In the genomic region with DNA sequence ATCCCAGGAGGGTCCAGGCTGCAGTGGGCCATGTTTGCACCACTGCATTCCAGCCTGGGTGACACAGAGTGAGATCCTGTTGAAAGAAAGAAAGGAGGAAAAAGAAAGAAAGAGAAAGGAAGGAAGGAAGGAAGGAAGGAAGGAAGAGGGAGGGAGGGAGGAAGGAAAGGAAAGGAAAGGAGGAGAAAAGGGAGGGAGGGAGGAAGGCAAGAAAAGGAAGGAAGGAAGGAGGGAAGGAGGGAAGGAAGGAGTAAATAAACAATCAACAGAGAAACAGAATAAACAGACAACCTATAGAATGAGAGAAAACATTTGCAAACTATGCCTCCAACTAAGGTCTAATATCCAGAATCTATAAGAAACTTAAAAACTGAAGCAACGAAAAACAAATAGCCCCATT, we compare ENCODE assay signal across 36 cellular contexts. TPM values are rescaled to one million over a fixed set of nuclear protein-coding genes. Genes with fewer than 3 reads are reported as not detected.
"Had no signal": no experiment of that assay in that cellular context is flagged by ENCODE, and none has a peak within 500 bp of the region (broad histone marks: within the 10 kb centered on the region; RNA-seq: fewer than 3 reads in every experiment).

No MANE protein-coding gene starts in this region.

- H3K36me3 ChIP-seq: MG63 had no signal

- H3K4me3 ChIP-seq: MG63 had no signal

- H3K9me3 ChIP-seq: MG63 had no signal

- DNase-seq: Karpas-422, Kasumi-1, MG63, MM.1S, MV-4-11, NCI-H1048, NCI-H1092, NCI-H1092 treated with DMSO at 0.1 percent for 48 hours, NCI-H1105, NCI-H1105 treated with DMSO at 0.1 percent for 48 hours, NCI-H1417, NCI-H1417 treated with DMSO at 0.1 percent for 48 hours, NCI-H1436, NCI-H1436 treated with DMSO at 0.1 percent for 48 hours, NCI-H146, NCI-H1694, NCI-H1694 treated with DMSO at 0.1 percent for 48 hours, NCI-H187, NCI-H187 treated with DMSO at 0.1 percent for 48 hours, NCI-H1930, NCI-H2029, NCI-H2029 treated with DMSO at 0.1 percent for 48 hours, NCI-H2081, NCI-H2081 treated with DMSO at 0.1 percent for 48 hours, NCI-H2107, NCI-H2171, NCI-H2171 treated with DMSO at 0.1 percent for 48 hours, NCI-H2227 treated with DMSO at 0.1 percent for 48 hours, NCI-H226, NCI-H345, NCI-H446, NCI-H446 treated with DMSO at 0.1 percent for 48 hours, NCI-H510A, NCI-H510A treated with DMSO at 0.1 percent for 48 hours had no signal

RNA-seq across cellular contexts. Expression of a gene that starts 11.6 kb away (rescaled TPM):
- total RNA-seq: MCF 10A, NCI-H460 had no signal
